ENCODE assay signal across 8 cellular contexts in the genomic region with DNA sequence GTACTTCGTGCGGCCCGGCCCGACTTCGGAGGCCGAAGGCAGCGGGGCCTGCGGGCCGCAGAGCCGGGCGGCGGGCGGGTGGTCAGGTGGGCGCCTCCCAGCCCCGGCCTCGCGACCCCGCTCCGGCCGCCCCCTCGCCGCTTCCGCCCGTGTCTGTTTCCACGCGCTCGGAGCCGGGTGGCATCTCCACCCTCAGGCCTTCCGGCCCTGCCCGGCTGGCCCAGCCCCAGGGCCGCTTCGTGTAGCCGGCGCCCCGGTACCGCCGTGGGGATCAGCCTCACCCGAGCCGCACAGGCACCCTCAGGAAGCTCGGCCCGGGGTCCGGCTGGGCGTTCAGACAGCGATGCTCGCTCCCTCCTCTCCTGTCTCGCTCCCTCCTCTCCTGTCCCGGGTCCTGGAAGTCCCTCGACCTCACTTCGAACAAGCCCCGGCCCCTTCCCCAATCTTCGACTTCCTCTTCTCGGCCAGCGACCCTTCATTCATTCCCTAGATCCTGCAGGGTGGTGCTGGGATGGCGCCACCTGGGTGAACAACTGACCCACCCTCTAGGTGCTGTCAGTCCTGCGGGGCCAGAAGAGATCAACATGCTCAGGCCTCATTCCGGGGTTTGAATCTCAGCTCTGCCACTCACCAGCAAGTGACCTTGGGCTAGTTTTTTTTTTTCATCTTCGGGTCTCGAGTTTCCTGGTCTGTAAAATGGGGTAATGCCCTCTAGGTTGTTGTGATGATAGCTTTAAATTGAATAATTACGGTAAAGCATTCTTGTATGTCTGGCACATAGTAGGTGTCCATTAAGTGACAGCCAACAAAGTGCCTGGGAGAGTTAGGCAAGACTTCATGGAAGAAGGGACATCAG. TPM values are rescaled to one million over a fixed set of nuclear protein-coding genes. Genes with fewer than 3 reads are reported as not detected.
DNase-seq lines count a peak whose midpoint lies in the region; ATAC-seq, FAIRE-seq and TF ChIP-seq lines count a peak whose summit lies in the region.

No MANE protein-coding gene starts in this region.

- H3K4me2 ChIP-seq in mammary epithelial cell (ENCODE audit: insufficient read depth, low read depth, low read length), result peak overlapping the region; percentile 95

- peaks cover 19% of the 10 kb centered on the region for H3K36me3 ChIP-seq in CD8-positive, alpha-beta T cell (ENCODE audit: insufficient read depth, low read length)
- peaks cover 4% of the 10 kb centered on the region for H3K36me3 ChIP-seq in mammary epithelial cell (ENCODE audit: insufficient read depth, low read length)

- H2AFZ ChIP-seq in mammary epithelial cell (ENCODE audit: low read depth, low read length), result peak overlapping the region; percentile 83

- peak; percentile 13 for ATAC-seq in CD8-positive, alpha-beta T cell
- peak; percentile 45 for ATAC-seq in HG03175 (IDR thresholded peaks at IDR 0.05; ENCODE audit: unreplicated experiment)
- ATAC-seq in SK-N-SH treated with all-trans-retinoic acid at 6 μM for 48 hours, result peak; percentile 59

- CTCF ChIA-PET in CD8-positive, alpha-beta T cell (lab: Charles Lee), result interaction anchor here (0.9 to 1.0 kb wide), 2 partner anchors 11 to 26 kb away, joined by 3 read pairs; no protein-coding TSS in a partner anchor
- CTCF ChIA-PET in mammary epithelial cell (lab: Charles Lee; ENCODE audit: low non-redundant PET), result no interaction called here

- H3K27ac ChIP-seq in CD8-positive, alpha-beta T cell (ENCODE audit: low read depth, low read length), result peak overlapping the region; percentile 72
- peak overlapping the region; percentile 52 for H3K27ac ChIP-seq in mammary epithelial cell (ENCODE audit: insufficient read depth, low read depth, low read length)
- H3K27ac ChIP-seq in layer of hippocampus (ENCODE audit: low read depth, low read length), result peak overlapping the region; percentile 85

- dilution Hi-C loops in mammary epithelial cell (cut with HindIII; ENCODE audit: low sequenced_read_pairs), result no loop called here

- H3K9me3 Mint-ChIP-seq in CD8-positive, alpha-beta T cell, result no peaks in the 10 kb centered on the region

- H3K79me2 ChIP-seq in mammary epithelial cell (ENCODE audit: insufficient read depth, low read length), result peaks cover 54% of the 10 kb centered on the region

- POLR2A ChIA-PET in CD8-positive, alpha-beta T cell (lab: Charles Lee), result interaction anchor here (1.6 to 1.9 kb wide), 3 partner anchors 14 to 125 kb away, joined by 4 to 15 read pairs (median 6); partner anchors contain the start of genes PDF and SNTB2

- TSS peak; percentile 24 for BruUV-seq in mammary epithelial cell (replicated peaks; lab: Mats Ljungman, UMichigan)

- H3K9me3 ChIP-seq in CD8-positive, alpha-beta T cell (ENCODE audit: low read length), result no peaks in the 10 kb centered on the region
- H3K9me3 ChIP-seq in mammary epithelial cell (replicated peaks; ENCODE audit: insufficient read depth, low read length), result no peaks in the 10 kb centered on the region

- H3K4me1 ChIP-seq in CD8-positive, alpha-beta T cell (ENCODE audit: insufficient read depth, low read length), result peaks cover 17% of the 10 kb centered on the region
- peaks cover 5% of the 10 kb centered on the region for H3K4me1 ChIP-seq in mammary epithelial cell (ENCODE audit: insufficient read depth, low read length)

- peak overlapping the region; percentile 74 for H3K9ac ChIP-seq in mammary epithelial cell (ENCODE audit: insufficient read depth, low read length)

- no peak for TF ChIP-seq CTCF in CD8-positive, alpha-beta T cell (IDR thresholded peaks at IDR 0.05)
- peak in 1 of 2 donors; percentile 21 for TF ChIP-seq CTCF in mammary epithelial cell (conservative IDR thresholded peaks at IDR 0.05 in 1 of 2, IDR thresholded peaks at IDR 0.05 in 1 of 2; ENCODE audit: extremely low read depth in 1 of 2, insufficient read depth in 1 of 2, low read depth in 1 of 2, low read length in 2 of 2)

- H3K27me3 ChIP-seq in CD8-positive, alpha-beta T cell (ENCODE audit: insufficient read depth, low read length), result no peaks in the 10 kb centered on the region
- no peaks in the 10 kb centered on the region for H3K27me3 ChIP-seq in mammary epithelial cell (ENCODE audit: insufficient read depth, low read length)
- no peaks in the 10 kb centered on the region for H3K27me3 ChIP-seq in layer of hippocampus (ENCODE audit: control insufficient read depth, insufficient read depth, low read length)

- H4K20me1 ChIP-seq in mammary epithelial cell (ENCODE audit: insufficient read depth, low read length), result no peaks in the 10 kb centered on the region

- intact Hi-C loops in CD8-positive, alpha-beta T cell (cut with DNase I, micrococcal nuclease), result loop anchor here (1.0 to 10.0 kb wide), 11 partner anchors 19 to 1213 kb away; partner anchors contain the start of genes COG8 (in 2 of the 2), CYB5B (in 2 of the 2), NIP7 (in 2 of the 2) and PDF (in 2 of the 2)
- intact Hi-C loops in mammary epithelial cell (cut with micrococcal nuclease), result loop anchor here (1.0 kb wide), 1 partner anchor 28 kb away; the partner anchor contains the start of genes COG8 and NIP7

- peaks cover 39% of the 10 kb centered on the region for H3K36me3 Mint-ChIP-seq in CD8-positive, alpha-beta T cell

- WGBS in mammary epithelial cell (ENCODE audit: low coverage, missing lambda C conversion rate), result 2% methylated on average over 17 of the region's 59 CpGs

- peak; percentile 72 for FAIRE-seq in GM19239 (lab: Jason Lieb, UNC)

- peak overlapping the region; percentile 99 for H3K4me3 Mint-ChIP-seq in CD8-positive, alpha-beta T cell

- peak overlapping the region; percentile 79 for H3K4me3 ChIP-seq in CD8-positive, alpha-beta T cell (ENCODE audit: low read depth, low read length)
- peak overlapping the region; percentile 83 to 94 (median 85) for H3K4me3 ChIP-seq in mammary epithelial cell (replicated peaks in 1 of 3; ENCODE audit: insufficient read depth in 1 of 3, low read depth in 2 of 3, low read length in 3 of 3)

- peak in 5 of 7 experiments; percentile 11 to 41 (median 28) for DNase-seq in CD8-positive, alpha-beta T cell
- DNase-seq in GM19239 (ENCODE audit: insufficient read length, low spot score) (peak; percentile 58), mammary epithelial cell (peak; percentile 45), NCI-H146 treated with DMSO at 0.1 percent for 48 hours (lab: John Stamatoyannopoulos, UW; ENCODE audit: unreplicated experiment) (no peak)
- peak; percentile 21 to 37 for DNase-seq in stimulated activated CD8-positive, alpha-beta memory T cell treated with anti-CD3 and anti-CD28 coated beads, Interleukin-2, amount 100 ng/mL, for 48 hours (ENCODE audit: low read depth in 2 of 2)

- peaks cover 27% of the 10 kb centered on the region for H3K4me1 Mint-ChIP-seq in CD8-positive, alpha-beta T cell (ENCODE audit: low read depth)

- no peaks in the 10 kb centered on the region for H3K27me3 Mint-ChIP-seq in CD8-positive, alpha-beta T cell (ENCODE audit: low read depth)

- in situ Hi-C loops in mammary epithelial cell (cut with MboI; ENCODE audit: low sequenced_read_pairs in 2 of 2), result no loop called here

- H3K27ac Mint-ChIP-seq in CD8-positive, alpha-beta T cell, result peak overlapping the region; percentile 94

TF ChIP-seq in SK-N-SH treated with all-trans-retinoic acid at 6 μM for 48 hours, 23 proteins besides CTCF, POLR2A, EP300 and RAD21:
- TF ChIP-seq TCF4 (CRISPR knock-in tag; IDR thresholded peaks at IDR 0.05; ENCODE audit: borderline replicate concordance) (no peak), PATZ1 (CRISPR knock-in tag; IDR thresholded peaks at IDR 0.05; ENCODE audit: borderline replicate concordance) (no peak), ARNTL (CRISPR knock-in tag; IDR thresholded peaks at IDR 0.05; ENCODE audit: borderline replicate concordance, low read depth) (no peak), ZFP30 (CRISPR knock-in tag; IDR thresholded peaks at IDR 0.05) (no peak), PPARA (CRISPR knock-in tag; IDR thresholded peaks at IDR 0.05; ENCODE audit: borderline replicate concordance) (no peak)
TF ChIP-seq in SK-N-SH treated with all-trans-retinoic acid at 6 μM for 48 hours: peak in this region for 0.

RNA-seq across cellular contexts. Expression of gene VPS4A, which starts 0.6 kb away (rescaled TPM):
- 10 to 100 TPM; 64.2 to 66.5 TPM for total RNA-seq in CD8-positive, alpha-beta T cell
- total RNA-seq in mammary epithelial cell, result 10 to 100 TPM; 32.0 to 38.4 TPM
- 22.6 TPM for polyA plus RNA-seq in mammary epithelial cell
- polyA minus RNA-seq in mammary epithelial cell, result 49.4 TPM

RNA-seq across cellular contexts. Expression of gene PDF, which starts 18.6 kb away (rescaled TPM):
- total RNA-seq in CD8-positive, alpha-beta T cell, result 1 to 10 TPM; 3.3 to 3.6 TPM
- 10 to 100 TPM; 20.2 to 21.7 TPM for total RNA-seq in mammary epithelial cell
- 14.4 TPM for polyA plus RNA-seq in mammary epithelial cell
- polyA minus RNA-seq in mammary epithelial cell, result 0.67 TPM

RNA-seq across cellular contexts. Expression of gene COG8, which starts 27.6 kb away (rescaled TPM):
- 10 to 100 TPM; 19.3 to 19.6 TPM for total RNA-seq in CD8-positive, alpha-beta T cell
- 10 to 100 TPM; 24.3 to 32.7 TPM for total RNA-seq in mammary epithelial cell
- 25.8 TPM for polyA plus RNA-seq in mammary epithelial cell
- 26.5 TPM for polyA minus RNA-seq in mammary epithelial cell

RNA-seq across cellular contexts. Expression of gene NIP7, which starts 27.8 kb away (rescaled TPM):
- total RNA-seq in CD8-positive, alpha-beta T cell, result 10 to 100 TPM; 44.9 to 50.0 TPM
- 10 to 100 TPM; 24.8 to 43.2 TPM for total RNA-seq in mammary epithelial cell
- 19.7 TPM for polyA plus RNA-seq in mammary epithelial cell
- polyA minus RNA-seq in mammary epithelial cell, result 52.6 TPM

RNA-seq across cellular contexts. Expression of gene TMED6, which starts 39.8 kb away (rescaled TPM):
- total RNA-seq in CD8-positive, alpha-beta T cell, result under 1 TPM; 0.60 to 0.92 TPM
- under 1 TPM; 0.17 to 0.56 TPM for total RNA-seq in mammary epithelial cell
- not detected for polyA plus RNA-seq in mammary epithelial cell
- not detected for polyA minus RNA-seq in mammary epithelial cell

Comparison
In these comparisons a context has a peak if more than half of its experiments do, and no peak if none do; other contexts are left out.
1. RNA of gene PDF, which starts 18.6 kb away (total RNA-seq): 20.2 to 21.7 TPM in mammary epithelial cell; 3.3 to 3.6 TPM in CD8-positive, alpha-beta T cell; every median in the first group is over 4 times any median in the second.
2. Peak in every context shown above with its lines, with median percentiles within 50 percentile points of each other: ATAC-seq and H3K27ac ChIP-seq.